10 cellular contexts compared by ENCODE assay signal in genomic region chr6:118284736-118285360, GRCh38.
A peak's percentile ranks its signal among the peaks of the same experiment; 100 is the strongest.
DNase-seq lines count a peak whose midpoint lies in the region; ATAC-seq and TF ChIP-seq lines count a peak whose summit lies in the region.
"Had no signal": no experiment of that assay in that cellular context is flagged by ENCODE, and none has a peak within 500 bp of the region (broad histone marks: within the 10 kb centered on the region; RNA-seq: fewer than 3 reads in every experiment).

No MANE protein-coding gene starts in this region.

- H3K4me1 Mint-ChIP-seq in progenitor cell of endocrine pancreas (ENCODE audit: low read depth): peaks cover 8% of the 10 kb centered on the region
- H3K4me1 Mint-ChIP-seq in activated CD4-positive, alpha-beta memory T cell treated with anti-CD3 and anti-CD28 coated beads for 36 hours (ENCODE audit: low read depth): no peaks in the 10 kb centered on the region
- H3K4me1 Mint-ChIP-seq: memory B cell had no signal

- H3K27ac Mint-ChIP-seq in progenitor cell of endocrine pancreas: no peak overlapping the region
- H3K27ac Mint-ChIP-seq in activated CD4-positive, alpha-beta memory T cell treated with anti-CD3 and anti-CD28 coated beads for 36 hours: no peak overlapping the region
- H3K27ac Mint-ChIP-seq: activated naive CD4-positive, alpha-beta T cell treated with anti-CD3 and anti-CD28 coated beads, Interleukin-2, amount 50 U/mL, for 72 hours; memory B cell had no signal

- H3K36me3 Mint-ChIP-seq in progenitor cell of endocrine pancreas (ENCODE audit: insufficient read depth): no peaks in the 10 kb centered on the region
- no peaks in the 10 kb centered on the region for H3K36me3 Mint-ChIP-seq in activated CD4-positive, alpha-beta memory T cell treated with anti-CD3 and anti-CD28 coated beads for 36 hours
- H3K36me3 Mint-ChIP-seq: activated naive CD4-positive, alpha-beta T cell treated with anti-CD3 and anti-CD28 coated beads, Interleukin-2, amount 50 U/mL, for 72 hours; memory B cell had no signal

- H3K9ac ChIP-seq in OCI-LY1 (ENCODE audit: low read length): no peak overlapping the region

- no peak for ATAC-seq in GM21723 (IDR thresholded peaks at IDR 0.05; ENCODE audit: unreplicated experiment)
- ATAC-seq in HG03432 (IDR thresholded peaks at IDR 0.05; ENCODE audit: unreplicated experiment): no peak
- ATAC-seq: activated naive CD4-positive, alpha-beta T cell treated with anti-CD3 and anti-CD28 coated beads, Interleukin-2, amount 50 U/mL, for 72 hours had no signal

- CTCF ChIA-PET in activated CD4-positive, alpha-beta memory T cell treated with anti-CD3 and anti-CD28 coated beads for 36 hours (lab: Charles Lee): interaction anchor here (0.7 to 1.4 kb wide), 6 partner anchors 250 to 296 kb away, joined by 3 to 4 read pairs (median 3); no protein-coding TSS in a partner anchor

- no peak overlapping the region for H3K4me3 ChIP-seq in OCI-LY1 (ENCODE audit: low read depth, low read length, poor library complexity, severe bottlenecking)

- DNase-seq in GM04504 (ENCODE audit: low read depth) (peak; percentile 6), fibroblast of gingiva (ENCODE audit: low read depth) (peak; percentile 18), progenitor cell of endocrine pancreas (ENCODE audit: low spot score, unreplicated experiment) (no peak), NCI-H1436 treated with DMSO at 0.1 percent for 48 hours (lab: John Stamatoyannopoulos, UW) (no peak)
- DNase-seq in activated CD4-positive, alpha-beta memory T cell treated with anti-CD3 and anti-CD28 coated beads for 36 hours: no peak

- H3K4me2 ChIP-seq in OCI-LY1 (ENCODE audit: low read length): no peak overlapping the region

- no peaks in the 10 kb centered on the region for H3K27me3 ChIP-seq in OCI-LY1 (ENCODE audit: insufficient read depth, low read length)

- H3K9me2 ChIP-seq in OCI-LY1 (ENCODE audit: low read depth, low read length): no peaks in the 10 kb centered on the region

- POLR2A ChIA-PET in activated CD4-positive, alpha-beta memory T cell treated with anti-CD3 and anti-CD28 coated beads for 36 hours (lab: Charles Lee): no interaction called here

- no peaks in the 10 kb centered on the region for H3K9me3 ChIP-seq in OCI-LY1 (ENCODE audit: low read length)

- H3K9me3 Mint-ChIP-seq in progenitor cell of endocrine pancreas (ENCODE audit: low read depth): no peaks in the 10 kb centered on the region
- H3K9me3 Mint-ChIP-seq in activated CD4-positive, alpha-beta memory T cell treated with anti-CD3 and anti-CD28 coated beads for 36 hours: no peaks in the 10 kb centered on the region
- H3K9me3 Mint-ChIP-seq: activated naive CD4-positive, alpha-beta T cell treated with anti-CD3 and anti-CD28 coated beads, Interleukin-2, amount 50 U/mL, for 72 hours; memory B cell had no signal

- H3K4me3 Mint-ChIP-seq in progenitor cell of endocrine pancreas (ENCODE audit: low read depth): no peak overlapping the region
- H3K4me3 Mint-ChIP-seq in activated CD4-positive, alpha-beta memory T cell treated with anti-CD3 and anti-CD28 coated beads for 36 hours: no peak overlapping the region
- H3K4me3 Mint-ChIP-seq: memory B cell had no signal

- no peaks in the 10 kb centered on the region for H4K20me1 ChIP-seq in OCI-LY1 (ENCODE audit: insufficient read depth, low read length)

- no peak overlapping the region for H3K27ac ChIP-seq in OCI-LY1 (ENCODE audit: low read depth, low read length, poor library complexity, severe bottlenecking)

- no peaks in the 10 kb centered on the region for H3K36me3 ChIP-seq in OCI-LY1 (ENCODE audit: insufficient read depth, low read length)

- TF ChIP-seq CTCF in OCI-LY1 (IDR thresholded peaks at IDR 0.05; ENCODE audit: low read length) (peak; percentile 33), progenitor cell of endocrine pancreas (IDR thresholded peaks at IDR 0.05; ENCODE audit: unreplicated experiment) (peak; percentile 41)

- intact Hi-C loops in activated CD4-positive, alpha-beta memory T cell treated with anti-CD3 and anti-CD28 coated beads for 36 hours (cut with micrococcal nuclease): loop anchor here (1.0 to 10.0 kb wide), 5 partner anchors 200 to 827 kb away; no protein-coding TSS in a partner anchor

- H2AFZ ChIP-seq in OCI-LY1 (ENCODE audit: low read length): no peak overlapping the region

- H3F3A ChIP-seq in OCI-LY1 (ENCODE audit: insufficient read depth, low read length): no peaks in the 10 kb centered on the region

- no peaks in the 10 kb centered on the region for H3K27me3 Mint-ChIP-seq in progenitor cell of endocrine pancreas
- no peaks in the 10 kb centered on the region for H3K27me3 Mint-ChIP-seq in activated CD4-positive, alpha-beta memory T cell treated with anti-CD3 and anti-CD28 coated beads for 36 hours

- no peaks in the 10 kb centered on the region for H3K4me1 ChIP-seq in OCI-LY1 (ENCODE audit: insufficient read depth, low read length, severe bottlenecking)

- no peaks in the 10 kb centered on the region for H3K79me2 ChIP-seq in OCI-LY1 (ENCODE audit: insufficient read depth, low read length)

Comparison
In these comparisons a context has a peak if more than half of its experiments do, and no peak if none do; other contexts are left out.
1. DNase-seq: peak in GM04504 (single experiment) and fibroblast of gingiva (single experiment); none in progenitor cell of endocrine pancreas (single experiment), NCI-H1436 treated with DMSO at 0.1 percent for 48 hours (single experiment) and activated CD4-positive, alpha-beta memory T cell treated with anti-CD3 and anti-CD28 coated beads for 36 hours (single experiment).